9 cellular contexts compared by ENCODE assay signal in genomic region chr1:223707270-223708000, GRCh38. TPM values are rescaled to one million over a fixed set of nuclear protein-coding genes. Genes with fewer than 3 reads are reported as not detected.
DNase-seq lines count a peak whose midpoint lies in the region; ATAC-seq and TF ChIP-seq lines count a peak whose summit lies in the region.
"Had no signal": no experiment of that assay in that cellular context is flagged by ENCODE, and none has a peak within 500 bp of the region (broad histone marks: within the 10 kb centered on the region; RNA-seq: fewer than 3 reads in every experiment).

No MANE protein-coding gene starts in this region.

- no peak for ATAC-seq in HG02840 (IDR thresholded peaks at IDR 0.05; ENCODE audit: low FRiP score, unreplicated experiment)
- ATAC-seq in naive thymus-derived CD4-positive, alpha-beta T cell, result no peak

- H3K4me3 Mint-ChIP-seq in naive thymus-derived CD4-positive, alpha-beta T cell, result no peak overlapping the region

- intact Hi-C loops in colonic mucosa (cut with DNase I), result no loop called here
- intact Hi-C loops in naive thymus-derived CD4-positive, alpha-beta T cell (cut with micrococcal nuclease), result no loop called here

- TF ChIP-seq CTCF in colonic mucosa (IDR thresholded peaks at IDR 0.05), result no peak

- H3K9ac ChIP-seq in colonic mucosa (ENCODE audit: low read depth in 2 of 2, low read length in 2 of 2), result peak overlapping the region in 1 of 2 donors; percentile 30
- peak overlapping the region; percentile 3 for H3K9ac ChIP-seq in mucosa of stomach (ENCODE audit: low read length)

- peaks cover 13 to 34% (median 20%) of the 10 kb centered on the region in 7 donors for H3K4me1 Mint-ChIP-seq in naive thymus-derived CD4-positive, alpha-beta T cell

- peaks cover 0 to 11% (median 0%) of the 10 kb centered on the region in 5 donors for H3K27me3 Mint-ChIP-seq in naive thymus-derived CD4-positive, alpha-beta T cell

- CTCF ChIA-PET in naive thymus-derived CD4-positive, alpha-beta T cell (lab: Charles Lee), result interaction anchor here (1.1 to 1.5 kb wide), 3 partner anchors 9 to 11 kb away, joined by 3 to 4 read pairs (median 4); no protein-coding TSS in a partner anchor

- H3K4me1 ChIP-seq in colonic mucosa (no peaks in the 10 kb centered on the region), mucosa of stomach (ENCODE audit: control insufficient read depth, insufficient read depth, low read length) (peaks cover 68% of the 10 kb centered on the region)
- H3K4me1 ChIP-seq in naive thymus-derived CD4-positive, alpha-beta T cell (ENCODE audit: control insufficient read depth in 2 of 2, insufficient read depth in 2 of 2, low read length in 2 of 2), result peaks cover 12% of the 10 kb centered on the region in 2 donors

- POLR2A ChIA-PET in naive thymus-derived CD4-positive, alpha-beta T cell (lab: Charles Lee), result no interaction called here

- peak; percentile 99 for DNase-seq in ELR (ENCODE audit: low read depth)
- DNase-seq in NCI-H2227 (lab: John Stamatoyannopoulos, UW; ENCODE audit: unreplicated experiment), result peak; percentile 29
- DNase-seq in colonic mucosa, result peak; percentile 80
- no peak for DNase-seq in GM19240 (ENCODE audit: insufficient read length, low spot score)
- DNase-seq in naive thymus-derived CD4-positive, alpha-beta T cell, result no peak
- DNase-seq in NCI-H2171 (lab: John Stamatoyannopoulos, UW), result no peak
- DNase-seq: naive B cell had no signal

- H3K4me3 ChIP-seq in colonic mucosa (no peak overlapping the region), mucosa of stomach (ENCODE audit: low read length) (peak overlapping the region; percentile 0)
- no peak overlapping the region for H3K4me3 ChIP-seq in naive thymus-derived CD4-positive, alpha-beta T cell (ENCODE audit: low read length)

- peaks cover 0 to 2% (median 0%) of the 10 kb centered on the region in 5 donors for H3K36me3 Mint-ChIP-seq in naive thymus-derived CD4-positive, alpha-beta T cell
- H3K36me3 Mint-ChIP-seq: naive B cell had no signal

- H3K27ac Mint-ChIP-seq in naive thymus-derived CD4-positive, alpha-beta T cell, result peak overlapping the region in 2 of 9 donors; percentile 12 to 55

- H3K9me3 Mint-ChIP-seq in naive thymus-derived CD4-positive, alpha-beta T cell, result no peaks in the 10 kb centered on the region
- H3K9me3 Mint-ChIP-seq: naive B cell had no signal

- peak overlapping the region; percentile 81 for H3K27ac ChIP-seq in colonic mucosa
- no peak overlapping the region for H3K27ac ChIP-seq in naive thymus-derived CD4-positive, alpha-beta T cell (ENCODE audit: low read depth, low read length)

- H3K9me3 ChIP-seq in colonic mucosa, result no peaks in the 10 kb centered on the region
- H3K9me3 ChIP-seq in mucosa of stomach (ENCODE audit: control insufficient read depth, low read length), result no peaks in the 10 kb centered on the region
- H3K9me3 ChIP-seq in naive thymus-derived CD4-positive, alpha-beta T cell (ENCODE audit: control insufficient read depth in 2 of 3, low read length in 3 of 3), result no peaks in the 10 kb centered on the region

- H3K36me3 ChIP-seq in colonic mucosa (no peaks in the 10 kb centered on the region), mucosa of stomach (ENCODE audit: control insufficient read depth, insufficient read depth, low read length) (no peaks in the 10 kb centered on the region)
- H3K36me3 ChIP-seq in naive thymus-derived CD4-positive, alpha-beta T cell (ENCODE audit: control insufficient read depth in 2 of 3, insufficient read depth in 3 of 3, low read length in 3 of 3), result no peaks in the 10 kb centered on the region

- H3K27me3 ChIP-seq in colonic mucosa, result no peaks in the 10 kb centered on the region
- H3K27me3 ChIP-seq in mucosa of stomach (ENCODE audit: control insufficient read depth, insufficient read depth, low read length), result no peaks in the 10 kb centered on the region
- H3K27me3 ChIP-seq in naive thymus-derived CD4-positive, alpha-beta T cell (ENCODE audit: control insufficient read depth in 2 of 2, insufficient read depth in 2 of 2, low read length in 2 of 2), result no peaks in the 10 kb centered on the region

RNA-seq across cellular contexts. Expression of gene CAPN2, which starts 4.9 kb away (rescaled TPM):
- total RNA-seq in colonic mucosa, result 100 to 1,000 TPM; 197 to 323 TPM
- total RNA-seq in naive thymus-derived CD4-positive, alpha-beta T cell, result 100 to 1,000 TPM in 3 of 5 experiments, 10 to 100 TPM in 2; 86.1 to 195 (median 117) TPM
- polyA plus RNA-seq in naive thymus-derived CD4-positive, alpha-beta T cell, result 10 to 100 TPM; 57.6 to 96.2 TPM

RNA-seq across cellular contexts. Expression of gene CAPN8, which starts 41.9 kb away (rescaled TPM):
- 100 to 1,000 TPM in 1 of 2 donors, 10 to 100 TPM in 1; 52.6 to 102 TPM for total RNA-seq in colonic mucosa
- total RNA-seq in naive thymus-derived CD4-positive, alpha-beta T cell, result 1 to 10 TPM in 1 of 5 experiments, under 1 TPM in 1, not detected in 3; 0.21 to 1.2 TPM
- polyA plus RNA-seq in naive thymus-derived CD4-positive, alpha-beta T cell, result not detected

Comparison
In these comparisons a context has a peak if more than half of its experiments do, and no peak if none do; other contexts are left out.
1. DNase-seq: peak in ELR (single experiment), NCI-H2227 (single experiment) and colonic mucosa (single experiment); none in GM19240 (single experiment), naive thymus-derived CD4-positive, alpha-beta T cell (0 of 9) and NCI-H2171 (single experiment).
2. RNA of gene CAPN8, which starts 41.9 kb away (total RNA-seq): 52.6 to 102 TPM in colonic mucosa; 0.21 to 1.2 TPM in naive thymus-derived CD4-positive, alpha-beta T cell; every median in the first group is over 10 times any median in the second.